Comparison of ENCODE assay signal across 25 cellular contexts in genomic region chr7:159028456-159029401, GRCh38.
A peak's percentile ranks its signal among the peaks of the same experiment; 100 is the strongest.
DNase-seq lines count a peak whose midpoint lies in the region; TF ChIP-seq lines count a peak whose summit lies in the region.
"Had no signal": no experiment of that assay in that cellular context is flagged by ENCODE, and none has a peak within 500 bp of the region (broad histone marks: within the 10 kb centered on the region; RNA-seq: fewer than 3 reads in every experiment).

No MANE protein-coding gene starts in this region.

- intact Hi-C loops in breast epithelium (cut with DNase I; ENCODE audit: low total_unique reads): no loop called here
- intact Hi-C loops in mammary epithelial cell (cut with micrococcal nuclease): no loop called here

- H3K27ac Mint-ChIP-seq in chondrocyte (ENCODE audit: unreplicated experiment): no peak overlapping the region
- H3K27ac Mint-ChIP-seq in type B pancreatic cell: peak overlapping the region; percentile 89
- H3K27ac Mint-ChIP-seq: CD4-positive, alpha-beta T cell; naive B cell; T-helper 1 cell treated with Interleukin-12 subunit alpha and Interleukin-12 subunit beta and Interleukin-4 antibody, amounts not matched to agents 30 μg/mL and 1 μg/mL, for 36 hours had no signal

- no peak for TF ChIP-seq POLR2A in breast epithelium (IDR thresholded peaks at IDR 0.05)

- H3K9me3 ChIP-seq in breast epithelium: no peaks in the 10 kb centered on the region
- H3K9me3 ChIP-seq in mammary epithelial cell (replicated peaks; ENCODE audit: insufficient read depth, low read length): peaks cover 17% of the 10 kb centered on the region
- H3K9me3 ChIP-seq: adrenal gland, esophagus squamous epithelium, MG63, pancreas, SJCRH30 had no signal

- TF ChIP-seq CTCF in breast epithelium (IDR thresholded peaks at IDR 0.05) (no peak), mammary epithelial cell (conservative IDR thresholded peaks at IDR 0.05 in 1 of 2, IDR thresholded peaks at IDR 0.05 in 1 of 2; ENCODE audit: extremely low read depth in 1 of 2, insufficient read depth in 1 of 2, low read depth in 1 of 2, low read length in 2 of 2) (no peak), chondrocyte (IDR thresholded peaks at IDR 0.05) (no peak), type B pancreatic cell (conservative IDR thresholded peaks at IDR 0.05) (no peak)

- DNase-seq in breast epithelium (ENCODE audit: low spot score in 2 of 2) (peak; percentile 16 to 49), mammary epithelial cell (no peak), chondrocyte (ENCODE audit: low spot score) (peak; percentile 75), mucosa of gallbladder (ENCODE audit: low spot score) (peak; percentile 8), type B pancreatic cell (ENCODE audit: extremely low spot score, unreplicated experiment) (peak; percentile 63), pons (ENCODE audit: low spot score) (no peak), SIG-M5 treated with dmso at 0.1 percent for 504 hours (lab: John Stamatoyannopoulos, UW; ENCODE audit: unreplicated experiment) (no peak), cerebellar cortex (ENCODE audit: low spot score) (no peak)
- DNase-seq: activated CD4-positive, alpha-beta T cell treated with anti-CD3 and anti-CD28 coated beads, Interleukin-2, amount 50 U/mL, for 1 hour; caudate nucleus; effector CD8-positive, alpha-beta T cell; esophagus squamous epithelium; IMR-90; MG63; naive B cell; NCI-H82; OCI-M1; SJCRH30; stimulated activated CD4-positive, alpha-beta T cell treated with anti-CD3 and anti-CD28 coated beads, Interleukin-4, amount 100 ng/mL, for 1 hour had no signal

- H3K36me3 Mint-ChIP-seq in chondrocyte (ENCODE audit: low read depth) (no peaks in the 10 kb centered on the region), type B pancreatic cell (no peaks in the 10 kb centered on the region)
- H3K36me3 Mint-ChIP-seq: naive B cell had no signal

- no TSS peak for BruUV-seq in mammary epithelial cell (replicated peaks; lab: Mats Ljungman, UMichigan)

- no peak overlapping the region for H3K4me3 Mint-ChIP-seq in chondrocyte (ENCODE audit: unreplicated experiment)
- H3K4me3 Mint-ChIP-seq in type B pancreatic cell: peak overlapping the region; percentile 77
- H3K4me3 Mint-ChIP-seq: CD4-positive, alpha-beta T cell; T-helper 1 cell treated with Interleukin-12 subunit alpha and Interleukin-12 subunit beta and Interleukin-4 antibody, amounts not matched to agents 30 μg/mL and 1 μg/mL, for 36 hours had no signal

- WGBS in mammary epithelial cell (ENCODE audit: low coverage, missing lambda C conversion rate): 78% methylated on average over 21 of the region's 28 CpGs

- H3K27ac ChIP-seq in breast epithelium (no peak overlapping the region), mammary epithelial cell (ENCODE audit: insufficient read depth, low read depth, low read length) (no peak overlapping the region)
- H3K27ac ChIP-seq: adrenal gland, HL-60, pancreas, SJCRH30 had no signal

- CTCF ChIA-PET in mammary epithelial cell (lab: Charles Lee; ENCODE audit: low non-redundant PET): no interaction called here

- dilution Hi-C loops in mammary epithelial cell (cut with HindIII; ENCODE audit: low sequenced_read_pairs): no loop called here

- H3K27me3 ChIP-seq in breast epithelium (no peaks in the 10 kb centered on the region), mammary epithelial cell (ENCODE audit: insufficient read depth, low read length) (no peaks in the 10 kb centered on the region)
- H3K27me3 ChIP-seq: adrenal gland, MG63, pancreas, SJCRH30 had no signal

- no peaks in the 10 kb centered on the region for H3K9me3 Mint-ChIP-seq in chondrocyte (ENCODE audit: low read depth)
- no peaks in the 10 kb centered on the region for H3K9me3 Mint-ChIP-seq in type B pancreatic cell
- H3K9me3 Mint-ChIP-seq: CD4-positive, alpha-beta T cell; T-helper 1 cell treated with Interleukin-12 subunit alpha and Interleukin-12 subunit beta and Interleukin-4 antibody, amounts not matched to agents 30 μg/mL and 1 μg/mL, for 36 hours had no signal

- H3K9ac ChIP-seq in mammary epithelial cell (ENCODE audit: insufficient read depth, low read length): no peak overlapping the region

- no peak overlapping the region for H2AFZ ChIP-seq in mammary epithelial cell (ENCODE audit: low read depth, low read length)

- peaks cover 15% of the 10 kb centered on the region for H3K27me3 Mint-ChIP-seq in chondrocyte (ENCODE audit: low read depth)
- H3K27me3 Mint-ChIP-seq in type B pancreatic cell: peaks cover 10% of the 10 kb centered on the region

- no peaks in the 10 kb centered on the region for H4K20me1 ChIP-seq in mammary epithelial cell (ENCODE audit: insufficient read depth, low read length)

- H3K36me3 ChIP-seq in breast epithelium: no peaks in the 10 kb centered on the region
- no peaks in the 10 kb centered on the region for H3K36me3 ChIP-seq in mammary epithelial cell (ENCODE audit: insufficient read depth, low read length)
- H3K36me3 ChIP-seq: adrenal gland, esophagus squamous epithelium, MG63, pancreas had no signal

- H3K4me1 Mint-ChIP-seq in chondrocyte (ENCODE audit: low read depth): peaks cover 31% of the 10 kb centered on the region
- peaks cover 24% of the 10 kb centered on the region for H3K4me1 Mint-ChIP-seq in type B pancreatic cell (ENCODE audit: unreplicated experiment)

- H3K4me1 ChIP-seq in breast epithelium (no peaks in the 10 kb centered on the region), mammary epithelial cell (ENCODE audit: insufficient read depth, low read length) (no peaks in the 10 kb centered on the region)
- H3K4me1 ChIP-seq: pancreas, SJCRH30 had no signal

- H3K4me2 ChIP-seq in mammary epithelial cell (ENCODE audit: insufficient read depth, low read depth, low read length): no peak overlapping the region
- H3K4me2 ChIP-seq: smooth muscle cell had no signal

- in situ Hi-C loops in mammary epithelial cell (cut with MboI; ENCODE audit: low sequenced_read_pairs in 2 of 2): no loop called here

- H3K79me2 ChIP-seq in mammary epithelial cell (ENCODE audit: insufficient read depth, low read length): no peaks in the 10 kb centered on the region

- H3K4me3 ChIP-seq in breast epithelium (no peak overlapping the region), mammary epithelial cell (replicated peaks in 1 of 3; ENCODE audit: insufficient read depth in 1 of 3, low read depth in 2 of 3, low read length in 3 of 3) (no peak overlapping the region)
- H3K4me3 ChIP-seq: adrenal gland, MG63, pancreas, SJCRH30, smooth muscle cell had no signal

Comparison
In these comparisons a context has a peak if more than half of its experiments do, and no peak if none do; other contexts are left out.
1. DNase-seq: peak in breast epithelium (2 of 2), chondrocyte (single experiment), mucosa of gallbladder (single experiment) and type B pancreatic cell (single experiment); none in mammary epithelial cell (single experiment), pons (single experiment), SIG-M5 treated with dmso at 0.1 percent for 504 hours (single experiment) and cerebellar cortex (single experiment).